5 cellular contexts compared by ENCODE assay signal in genomic region chr5:152290181-152290580, GRCh38.
"Had no signal": no experiment of that assay in that cellular context is flagged by ENCODE, and none has a peak within 500 bp of the region (broad histone marks: within the 10 kb centered on the region; RNA-seq: fewer than 3 reads in every experiment).

No MANE protein-coding gene starts in this region.

- ATAC-seq: GM23338, HepG2 had no signal

- DNase-seq: H9, HCEC 1CT had no signal

- H3K4me3 ChIP-seq: GM23338 had no signal

- H3K27ac ChIP-seq: HL-60 had no signal
